In genomic region chr9:35980289-35981011, GRCh38 we compare ENCODE assay signal across 20 cellular contexts. TPM values are rescaled to one million over a fixed set of nuclear protein-coding genes. Genes with fewer than 3 reads are reported as not detected.
DNase-seq lines count a peak whose midpoint lies in the region; ATAC-seq and TF ChIP-seq lines count a peak whose summit lies in the region.
"Had no signal": no experiment of that assay in that cellular context is flagged by ENCODE, and none has a peak within 500 bp of the region (broad histone marks: within the 10 kb centered on the region; RNA-seq: fewer than 3 reads in every experiment).

No MANE protein-coding gene starts in this region.

- no peaks in the 10 kb centered on the region for H3K4me1 Mint-ChIP-seq in activated CD4-positive, alpha-beta T cell treated with anti-CD3 and anti-CD28 coated beads, Interleukin-2, amount 10 ng/mL, durations not matched to agents 24 days and 14 days
- peaks cover 5% of the 10 kb centered on the region for H3K4me1 Mint-ChIP-seq in activated CD4-positive, alpha-beta T cell treated with anti-CD3 and anti-CD28 coated beads for 36 hours

- H3K36me3 Mint-ChIP-seq in activated CD4-positive, alpha-beta T cell treated with anti-CD3 and anti-CD28 coated beads, Interleukin-2, amount 10 ng/mL, durations not matched to agents 24 days and 14 days (ENCODE audit: low read depth): no peaks in the 10 kb centered on the region
- H3K36me3 Mint-ChIP-seq in activated CD4-positive, alpha-beta T cell treated with anti-CD3 and anti-CD28 coated beads for 36 hours (ENCODE audit: low read depth): no peaks in the 10 kb centered on the region
- H3K36me3 Mint-ChIP-seq: CD14-positive monocyte had no signal

- no peak overlapping the region for H3K4me3 Mint-ChIP-seq in activated CD4-positive, alpha-beta T cell treated with anti-CD3 and anti-CD28 coated beads, Interleukin-2, amount 10 ng/mL, durations not matched to agents 24 days and 14 days
- no peak overlapping the region for H3K4me3 Mint-ChIP-seq in activated CD4-positive, alpha-beta T cell treated with anti-CD3 and anti-CD28 coated beads for 36 hours
- H3K4me3 Mint-ChIP-seq: CD4-positive, alpha-beta memory T cell had no signal

- H2AFZ ChIP-seq in smooth muscle cell (ENCODE audit: low read depth): no peak overlapping the region
- H2AFZ ChIP-seq: GM23248 had no signal

- TF ChIP-seq CTCF in VCaP (conservative IDR thresholded peaks at IDR 0.05) (no peak), esophagus muscularis mucosa (IDR thresholded peaks at IDR 0.05) (no peak), smooth muscle cell (IDR thresholded peaks at IDR 0.05; ENCODE audit: borderline replicate concordance, insufficient read depth, poor library complexity, severe bottlenecking) (no peak)

- H3K4me3 ChIP-seq in esophagus muscularis mucosa (no peak overlapping the region), smooth muscle cell (no peak overlapping the region)
- H3K4me3 ChIP-seq: A549, GM23248, HAP-1 had no signal

- no peaks in the 10 kb centered on the region for H3K36me3 ChIP-seq in esophagus muscularis mucosa
- peaks cover under 1% of the 10 kb centered on the region for H3K36me3 ChIP-seq in smooth muscle cell (ENCODE audit: low read depth)
- H3K36me3 ChIP-seq: HAP-1 had no signal

- H3K9me3 Mint-ChIP-seq in activated CD4-positive, alpha-beta T cell treated with anti-CD3 and anti-CD28 coated beads, Interleukin-2, amount 10 ng/mL, durations not matched to agents 24 days and 14 days: peaks cover 8% of the 10 kb centered on the region
- peaks cover 7% of the 10 kb centered on the region for H3K9me3 Mint-ChIP-seq in activated CD4-positive, alpha-beta T cell treated with anti-CD3 and anti-CD28 coated beads for 36 hours (ENCODE audit: low read depth)

- intact Hi-C loops in activated CD4-positive, alpha-beta T cell treated with anti-CD3 and anti-CD28 coated beads, Interleukin-2, amount 10 ng/mL, durations not matched to agents 24 days and 14 days (cut with micrococcal nuclease): no loop called here
- intact Hi-C loops in activated CD4-positive, alpha-beta T cell treated with anti-CD3 and anti-CD28 coated beads for 36 hours (cut with DNase I, micrococcal nuclease): no loop called here
- intact Hi-C loops in esophagus muscularis mucosa (cut with DNase I) (no loop called here), left cardiac atrium (cut with DNase I) (no loop called here)

- POLR2A ChIA-PET in activated CD4-positive, alpha-beta T cell treated with anti-CD3 and anti-CD28 coated beads for 36 hours (lab: Charles Lee): no interaction called here

- H3F3A ChIP-seq in smooth muscle cell (ENCODE audit: low read depth): no peaks in the 10 kb centered on the region

- no peaks in the 10 kb centered on the region for H4K20me1 ChIP-seq in smooth muscle cell (ENCODE audit: low read depth)

- H3K4me1 ChIP-seq in esophagus muscularis mucosa (no peaks in the 10 kb centered on the region), smooth muscle cell (ENCODE audit: low read depth) (no peaks in the 10 kb centered on the region)
- H3K4me1 ChIP-seq: A549, HAP-1 had no signal

- CTCF ChIA-PET in activated CD4-positive, alpha-beta T cell treated with anti-CD3 and anti-CD28 coated beads for 36 hours (lab: Charles Lee): no interaction called here

- peaks cover 0 to 4% (median 0%) of the 10 kb centered on the region in 4 donors for H3K9me3 ChIP-seq in esophagus muscularis mucosa
- peaks cover 1% of the 10 kb centered on the region for H3K9me3 ChIP-seq in smooth muscle cell (replicated peaks; ENCODE audit: low read depth)
- H3K9me3 ChIP-seq: HAP-1 had no signal

- TF ChIP-seq POLR2A in esophagus muscularis mucosa (IDR thresholded peaks at IDR 0.05; ENCODE audit: low read depth): no peak

- WGBS in esophagus muscularis mucosa: 78% methylated on average over 3 of the region's 3 CpGs
- WGBS in smooth muscle cell (ENCODE audit: low lambda C conversion rate): 85% methylated on average over 3 of the region's 3 CpGs

- no peak overlapping the region for H3K4me2 ChIP-seq in smooth muscle cell
- H3K4me2 ChIP-seq: A549 had no signal

- peaks cover 57% of the 10 kb centered on the region for H3K27me3 Mint-ChIP-seq in activated CD4-positive, alpha-beta T cell treated with anti-CD3 and anti-CD28 coated beads, Interleukin-2, amount 10 ng/mL, durations not matched to agents 24 days and 14 days
- peaks cover 39% of the 10 kb centered on the region for H3K27me3 Mint-ChIP-seq in activated CD4-positive, alpha-beta T cell treated with anti-CD3 and anti-CD28 coated beads for 36 hours

- no peak for ATAC-seq in activated CD4-positive, alpha-beta T cell treated with anti-CD3 and anti-CD28 coated beads for 36 hours
- no peak for ATAC-seq in left cardiac atrium
- ATAC-seq: A549 had no signal

- peak; percentile 44 for DNase-seq in activated CD4-positive, alpha-beta T cell treated with anti-CD3 and anti-CD28 coated beads, Interleukin-2, amount 10 ng/mL, durations not matched to agents 24 days and 14 days
- no peak for DNase-seq in activated CD4-positive, alpha-beta T cell treated with anti-CD3 and anti-CD28 coated beads for 36 hours
- DNase-seq in esophagus muscularis mucosa (ENCODE audit: extremely low spot score) (peak; percentile 24), left cardiac atrium (no peak), NCI-H1092 (lab: John Stamatoyannopoulos, UW) (no peak), smooth muscle cell (lab: John Stamatoyannopoulos, UW; ENCODE audit: unreplicated experiment) (no peak)
- DNase-seq: AML-193; CD4-positive, alpha-beta memory T cell; DMS153; DMS79; GDM1; GM23248 had no signal

- no peak overlapping the region for H3K27ac Mint-ChIP-seq in activated CD4-positive, alpha-beta T cell treated with anti-CD3 and anti-CD28 coated beads, Interleukin-2, amount 10 ng/mL, durations not matched to agents 24 days and 14 days
- no peak overlapping the region for H3K27ac Mint-ChIP-seq in activated CD4-positive, alpha-beta T cell treated with anti-CD3 and anti-CD28 coated beads for 36 hours
- H3K27ac Mint-ChIP-seq: CD14-positive monocyte; CD4-positive, alpha-beta memory T cell had no signal

- H3K27ac ChIP-seq in VCaP: peak overlapping the region; percentile 58
- H3K27ac ChIP-seq in esophagus muscularis mucosa (replicated peaks in 1 of 4): no peak overlapping the region
- H3K27ac ChIP-seq in smooth muscle cell (ENCODE audit: low read depth): no peak overlapping the region
- H3K27ac ChIP-seq: 22Rv1, A549, GM23248, HL-60 had no signal

- H3K27me3 ChIP-seq in esophagus muscularis mucosa: peaks cover 0 to 11% (median 0%) of the 10 kb centered on the region in 4 donors
- no peaks in the 10 kb centered on the region for H3K27me3 ChIP-seq in smooth muscle cell (ENCODE audit: low read depth)

- no peak for TF ChIP-seq EP300 in esophagus muscularis mucosa (IDR thresholded peaks at IDR 0.05)

- no peaks in the 10 kb centered on the region for H3K79me2 ChIP-seq in smooth muscle cell (ENCODE audit: low read depth)

- no peak overlapping the region for H3K9ac ChIP-seq in smooth muscle cell (ENCODE audit: low read depth)
- H3K9ac ChIP-seq: GM23248 had no signal

RNA-seq across cellular contexts. Expression of gene OR2S2, which starts 22.5 kb away (rescaled TPM):
- not detected in 2 replicates for total RNA-seq in activated CD4-positive, alpha-beta T cell treated with anti-CD3 and anti-CD28 coated beads, Interleukin-2, amount 10 ng/mL, durations not matched to agents 24 days and 14 days
- not detected for total RNA-seq in activated CD4-positive, alpha-beta T cell treated with anti-CD3 and anti-CD28 coated beads for 36 hours
- total RNA-seq in esophagus muscularis mucosa (not detected), left cardiac atrium (not detected), smooth muscle cell (0.13 TPM in 1 of 2 replicates, not detected in the other)
- 0.21 TPM in 1 of 2 replicates, not detected in the other for polyA plus RNA-seq in smooth muscle cell
- total RNA-seq: CD4-positive, alpha-beta memory T cell; Daoy; H4 had no signal
- polyA plus RNA-seq: A549; CD14-positive monocyte; CD4-positive, alpha-beta memory T cell had no signal

RNA-seq across cellular contexts. Expression of gene RECK, which starts 56.3 kb away (rescaled TPM):
- total RNA-seq in activated CD4-positive, alpha-beta T cell treated with anti-CD3 and anti-CD28 coated beads, Interleukin-2, amount 10 ng/mL, durations not matched to agents 24 days and 14 days: 3.9 and 4.3 TPM in 2 replicates
- 1 to 10 TPM; 5.0 to 5.6 TPM for total RNA-seq in activated CD4-positive, alpha-beta T cell treated with anti-CD3 and anti-CD28 coated beads for 36 hours
- total RNA-seq in esophagus muscularis mucosa (10 to 100 TPM; 16.6 to 24.2 (median 19.0) TPM), left cardiac atrium (1 to 10 TPM; 8.1 to 8.9 TPM), smooth muscle cell (42.9 and 46.5 TPM in 2 replicates)
- 36.5 and 50.0 TPM in 2 replicates for polyA plus RNA-seq in smooth muscle cell

Comparison
In these comparisons a context has a peak if more than half of its experiments do, and no peak if none do; other contexts are left out.
1. DNase-seq: peak in activated CD4-positive, alpha-beta T cell treated with anti-CD3 and anti-CD28 coated beads, Interleukin-2, amount 10 ng/mL, durations not matched to agents 24 days and 14 days (single experiment) and esophagus muscularis mucosa (single experiment); none in activated CD4-positive, alpha-beta T cell treated with anti-CD3 and anti-CD28 coated beads for 36 hours (single experiment), left cardiac atrium (single experiment), NCI-H1092 (single experiment) and smooth muscle cell (single experiment).